18 cellular contexts compared by ENCODE assay signal in genomic region chr2:191907545-191907944, GRCh38.
DNase-seq lines count a peak whose midpoint lies in the region; ATAC-seq and TF ChIP-seq lines count a peak whose summit lies in the region.
"Had no signal": no experiment of that assay in that cellular context is flagged by ENCODE, and none has a peak within 500 bp of the region (broad histone marks: within the 10 kb centered on the region; RNA-seq: fewer than 3 reads in every experiment).

No MANE protein-coding gene starts in this region.

- peak; percentile 8 for TF ChIP-seq CTCF in astrocyte of the spinal cord (IDR thresholded peaks at IDR 0.05; ENCODE audit: low read depth, low read length)
- TF ChIP-seq CTCF in fibroblast of the aortic adventitia (IDR thresholded peaks at IDR 0.05; ENCODE audit: insufficient read depth, low read length) = peak; percentile 11
- no peak for TF ChIP-seq CTCF in neural crest cell (conservative IDR thresholded peaks at IDR 0.05)
- TF ChIP-seq CTCF in WERI-Rb-1 (IDR thresholded peaks at IDR 0.05; ENCODE audit: low read depth, low read length) = no peak

- in situ Hi-C loops in astrocyte of the spinal cord (cut with HindIII; ENCODE audit: low sequenced_read_pairs) = no loop called here

- H3K27ac Mint-ChIP-seq in activated naive CD8-positive, alpha-beta T cell treated with anti-CD3 and anti-CD28 coated beads, Interleukin-2, amount 50 U/mL, for 24 hours = peak overlapping the region; percentile 1
- H3K27ac Mint-ChIP-seq in activated naive CD8-positive, alpha-beta T cell treated with anti-CD3 and anti-CD28 coated beads for 36 hours = no peak overlapping the region
- peak overlapping the region; percentile 16 for H3K27ac Mint-ChIP-seq in neural crest cell (ENCODE audit: unreplicated experiment)
- H3K27ac Mint-ChIP-seq: activated CD4-positive, alpha-beta T cell treated with anti-CD3 and anti-CD28 coated beads, Interleukin-2, amount 10 ng/mL, durations not matched to agents 7 days and 5 days; activated naive CD4-positive, alpha-beta T cell treated with anti-CD3 and anti-CD28 coated beads, Interleukin-2, amount 10 ng/mL, durations not matched to agents 7 days and 5 days; CD8-positive, alpha-beta T cell had no signal

- H3K27ac ChIP-seq in WERI-Rb-1 = no peak overlapping the region
- H3K27ac ChIP-seq: vagina had no signal

- no peaks in the 10 kb centered on the region for H3K36me3 Mint-ChIP-seq in activated naive CD8-positive, alpha-beta T cell treated with anti-CD3 and anti-CD28 coated beads, Interleukin-2, amount 50 U/mL, for 24 hours (ENCODE audit: low read depth)
- no peaks in the 10 kb centered on the region for H3K36me3 Mint-ChIP-seq in activated naive CD8-positive, alpha-beta T cell treated with anti-CD3 and anti-CD28 coated beads for 36 hours
- no peaks in the 10 kb centered on the region for H3K36me3 Mint-ChIP-seq in neural crest cell (ENCODE audit: low read depth)
- H3K36me3 Mint-ChIP-seq: activated naive CD4-positive, alpha-beta T cell treated with anti-CD3 and anti-CD28 coated beads, Interleukin-2, amount 10 ng/mL, durations not matched to agents 7 days and 5 days; CD8-positive, alpha-beta T cell had no signal

- ATAC-seq in activated naive CD8-positive, alpha-beta T cell treated with anti-CD3 and anti-CD28 coated beads, Interleukin-2, amount 50 U/mL, for 24 hours = no peak
- ATAC-seq: CD8-positive, alpha-beta T cell had no signal

- peaks cover 18% of the 10 kb centered on the region for H3K4me1 Mint-ChIP-seq in activated naive CD8-positive, alpha-beta T cell treated with anti-CD3 and anti-CD28 coated beads, Interleukin-2, amount 50 U/mL, for 24 hours
- peaks cover 3% of the 10 kb centered on the region for H3K4me1 Mint-ChIP-seq in activated naive CD8-positive, alpha-beta T cell treated with anti-CD3 and anti-CD28 coated beads for 36 hours
- peaks cover 15% of the 10 kb centered on the region for H3K4me1 Mint-ChIP-seq in neural crest cell
- H3K4me1 Mint-ChIP-seq: activated CD4-positive, alpha-beta T cell treated with anti-CD3 and anti-CD28 coated beads, Interleukin-2, amount 10 ng/mL, durations not matched to agents 7 days and 5 days; activated naive CD4-positive, alpha-beta T cell treated with anti-CD3 and anti-CD28 coated beads, Interleukin-2, amount 10 ng/mL, durations not matched to agents 7 days and 5 days had no signal

- H3K9me3 ChIP-seq in WERI-Rb-1 (ENCODE audit: severe bottlenecking) = no peaks in the 10 kb centered on the region
- H3K9me3 ChIP-seq: vagina had no signal

- H3K36me3 ChIP-seq in WERI-Rb-1 = no peaks in the 10 kb centered on the region
- H3K36me3 ChIP-seq: vagina had no signal

- no peaks in the 10 kb centered on the region for H3K27me3 ChIP-seq in WERI-Rb-1 (ENCODE audit: insufficient read depth, low read depth, severe bottlenecking)
- H3K27me3 ChIP-seq: vagina had no signal

- H3K27me3 Mint-ChIP-seq in activated naive CD8-positive, alpha-beta T cell treated with anti-CD3 and anti-CD28 coated beads, Interleukin-2, amount 50 U/mL, for 24 hours = no peaks in the 10 kb centered on the region
- peaks cover 6% of the 10 kb centered on the region for H3K27me3 Mint-ChIP-seq in activated naive CD8-positive, alpha-beta T cell treated with anti-CD3 and anti-CD28 coated beads for 36 hours
- H3K27me3 Mint-ChIP-seq in neural crest cell (ENCODE audit: low read depth) = no peaks in the 10 kb centered on the region
- H3K27me3 Mint-ChIP-seq: activated naive CD4-positive, alpha-beta T cell treated with anti-CD3 and anti-CD28 coated beads, Interleukin-2, amount 10 ng/mL, durations not matched to agents 7 days and 5 days had no signal

- DNase-seq in activated naive CD8-positive, alpha-beta T cell treated with anti-CD3 and anti-CD28 coated beads, Interleukin-2, amount 50 U/mL, for 24 hours = no peak
- DNase-seq in activated naive CD8-positive, alpha-beta T cell treated with anti-CD3 and anti-CD28 coated beads for 36 hours = no peak
- DNase-seq in astrocyte of the spinal cord (ENCODE audit: low read depth, low spot score) (no peak), fibroblast of the aortic adventitia (ENCODE audit: low read depth) (no peak), neural crest cell (ENCODE audit: low read depth, low spot score) (no peak), WERI-Rb-1 (no peak), NOMO-1 treated with DMSO at 0.1 percent for 48 hours (lab: John Stamatoyannopoulos, UW; ENCODE audit: unreplicated experiment) (no peak)
- DNase-seq in activated CD4-positive, alpha-beta T cell treated with anti-CD3 and anti-CD28 coated beads, Interleukin-2, amount 50 U/mL, for 1 hour = no peak
- DNase-seq: activated CD4-positive, alpha-beta T cell treated with anti-CD3 and anti-CD28 coated beads, Interleukin-2, amount 10 ng/mL, durations not matched to agents 7 days and 5 days; activated naive CD4-positive, alpha-beta T cell treated with anti-CD3 and anti-CD28 coated beads, Interleukin-2, amount 10 ng/mL, durations not matched to agents 7 days and 5 days; activated T-cell treated with anti-CD3 and anti-CD28 coated beads for 4 hours; CD8-positive, alpha-beta T cell; EL; Karpas-422; NCI-H1436 treated with DMSO at 0.1 percent for 48 hours; SHP77 treated with DMSO at 0.1 percent for 48 hours; T-helper 9 cell had no signal

- H3K4me3 ChIP-seq in astrocyte of the spinal cord (ENCODE audit: low read depth, low read length) = no peak overlapping the region
- no peak overlapping the region for H3K4me3 ChIP-seq in fibroblast of the aortic adventitia (ENCODE audit: low read depth, low read length)
- no peak overlapping the region for H3K4me3 ChIP-seq in WERI-Rb-1 (ENCODE audit: low read depth, low read length)
- H3K4me3 ChIP-seq: vagina had no signal

- H3K4me3 Mint-ChIP-seq in activated naive CD8-positive, alpha-beta T cell treated with anti-CD3 and anti-CD28 coated beads, Interleukin-2, amount 50 U/mL, for 24 hours = no peak overlapping the region
- H3K4me3 Mint-ChIP-seq in activated naive CD8-positive, alpha-beta T cell treated with anti-CD3 and anti-CD28 coated beads for 36 hours = no peak overlapping the region
- no peak overlapping the region for H3K4me3 Mint-ChIP-seq in neural crest cell
- H3K4me3 Mint-ChIP-seq: activated CD4-positive, alpha-beta T cell treated with anti-CD3 and anti-CD28 coated beads, Interleukin-2, amount 10 ng/mL, durations not matched to agents 7 days and 5 days; activated naive CD4-positive, alpha-beta T cell treated with anti-CD3 and anti-CD28 coated beads, Interleukin-2, amount 10 ng/mL, durations not matched to agents 7 days and 5 days; CD8-positive, alpha-beta T cell had no signal

- H3K9me3 Mint-ChIP-seq in activated naive CD8-positive, alpha-beta T cell treated with anti-CD3 and anti-CD28 coated beads, Interleukin-2, amount 50 U/mL, for 24 hours = peaks cover 4% of the 10 kb centered on the region
- no peaks in the 10 kb centered on the region for H3K9me3 Mint-ChIP-seq in activated naive CD8-positive, alpha-beta T cell treated with anti-CD3 and anti-CD28 coated beads for 36 hours
- peaks cover 2% of the 10 kb centered on the region for H3K9me3 Mint-ChIP-seq in neural crest cell
- H3K9me3 Mint-ChIP-seq: activated CD4-positive, alpha-beta T cell treated with anti-CD3 and anti-CD28 coated beads, Interleukin-2, amount 10 ng/mL, durations not matched to agents 7 days and 5 days; activated naive CD4-positive, alpha-beta T cell treated with anti-CD3 and anti-CD28 coated beads, Interleukin-2, amount 10 ng/mL, durations not matched to agents 7 days and 5 days; CD8-positive, alpha-beta T cell had no signal

Comparison
In these comparisons a context has a peak if more than half of its experiments do, and no peak if none do; other contexts are left out.
1. CTCF ChIP-seq: peak in astrocyte of the spinal cord (single experiment) and fibroblast of the aortic adventitia (single experiment); none in neural crest cell (single experiment) and WERI-Rb-1 (single experiment).